In genomic region chr14:39368261-39368959, GRCh38 we compare ENCODE assay signal across 8 cellular contexts.
DNase-seq lines count a peak whose midpoint lies in the region; ATAC-seq and TF ChIP-seq lines count a peak whose summit lies in the region.

No MANE protein-coding gene starts in this region.

- TF ChIP-seq CTCF in body of pancreas (IDR thresholded peaks at IDR 0.05), result peak in 6 of 7 experiments; percentile 34 to 66 (median 58)

- H3K4me3 ChIP-seq in body of pancreas, result no peak overlapping the region
- H3K4me3 ChIP-seq in iPS DF 6.9 (ENCODE audit: low read length), result no peak overlapping the region

- no peak overlapping the region for H3K27ac ChIP-seq in body of pancreas
- no peak overlapping the region for H3K27ac ChIP-seq in iPS DF 6.9 (ENCODE audit: low read length)

- WGBS in body of pancreas, 2 donors, result 42 to 43% methylated on average over 4 of the region's 4 CpGs
- no CpG with 5 or more reads among the region's 4 CpGs for WGBS in iPS DF 6.9 (ENCODE audit: insufficient coverage, insufficient read length)

- H3K9me3 ChIP-seq in body of pancreas, result no peaks in the 10 kb centered on the region
- no peaks in the 10 kb centered on the region for H3K9me3 ChIP-seq in iPS DF 6.9 (ENCODE audit: control insufficient read depth, insufficient read depth, low read length)

- TF ChIP-seq POLR2A in body of pancreas (IDR thresholded peaks at IDR 0.05), result no peak

- ATAC-seq in HG03432 (IDR thresholded peaks at IDR 0.05; ENCODE audit: unreplicated experiment), result peak; percentile 48
- ATAC-seq in body of pancreas, result peak; percentile 45
- no peak for ATAC-seq in GM18858 (IDR thresholded peaks at IDR 0.05; ENCODE audit: unreplicated experiment)

- H3K36me3 ChIP-seq in body of pancreas (replicated peaks in 1 of 2; ENCODE audit: insufficient read depth in 1 of 2, low read depth in 2 of 2) (no peaks in the 10 kb centered on the region), iPS DF 6.9 (ENCODE audit: control insufficient read depth, insufficient read depth, low read length) (no peaks in the 10 kb centered on the region)

- no peaks in the 10 kb centered on the region for H3K27me3 ChIP-seq in body of pancreas
- H3K27me3 ChIP-seq in iPS DF 6.9 (ENCODE audit: control insufficient read depth, insufficient read depth, low read length), result no peaks in the 10 kb centered on the region

- no peaks in the 10 kb centered on the region for H3K4me1 ChIP-seq in body of pancreas
- peaks cover 4% of the 10 kb centered on the region; the same call in 1 of the 2 replicates for H3K4me1 ChIP-seq in iPS DF 6.9 (ENCODE audit: control insufficient read depth, insufficient read depth, low read length)

- intact Hi-C loops in body of pancreas (cut with DNase I), result no loop called here

- DNase-seq in DMS153 (lab: John Stamatoyannopoulos, UW), result peak; percentile 48
- peak; percentile 40 for DNase-seq in NCI-H526 treated with DMSO at 0.1 percent for 48 hours (lab: John Stamatoyannopoulos, UW)
- peak; percentile 47 to 65 (median 58) for DNase-seq in body of pancreas
- DNase-seq in iPS DF 6.9 (ENCODE audit: low read depth, low spot score), result peak; percentile 70
- DNase-seq in stimulated activated CD4-positive, alpha-beta T cell treated with anti-CD3 and anti-CD28 coated beads, Interleukin-4, amount 100 ng/mL, for 1 hour, result peak; percentile 15
- no peak for DNase-seq in GOT3 (lab: John Stamatoyannopoulos, UW)
